Comparison of ENCODE assay signal across 16 cellular contexts in genomic region chr13:99873832-99874430, GRCh38.
DNase-seq lines count a peak whose midpoint lies in the region; ATAC-seq and TF ChIP-seq lines count a peak whose summit lies in the region.
"Had no signal": no experiment of that assay in that cellular context is flagged by ENCODE, and none has a peak within 500 bp of the region (broad histone marks: within the 10 kb centered on the region; RNA-seq: fewer than 3 reads in every experiment).

No MANE protein-coding gene starts in this region.

- no peak overlapping the region for H2BK20ac ChIP-seq in IMR-90 (ENCODE audit: low read depth, low read length)

- H3K9me3 ChIP-seq in DOHH2 (ENCODE audit: control insufficient read depth, insufficient read depth, low read length) (no peaks in the 10 kb centered on the region), IMR-90 (ENCODE audit: control insufficient read depth, insufficient read depth, low read length) (no peaks in the 10 kb centered on the region), esophagus squamous epithelium (no peaks in the 10 kb centered on the region), lower lobe of right lung (no peaks in the 10 kb centered on the region)
- H3K9me3 ChIP-seq: BE2C, Caco-2 had no signal

- no peaks in the 10 kb centered on the region for H3F3A ChIP-seq in DOHH2 (ENCODE audit: control insufficient read depth, insufficient read depth)

- no peaks in the 10 kb centered on the region for H3K79me1 ChIP-seq in IMR-90 (ENCODE audit: low read depth in 1 of 2, low read length in 2 of 2)

- H3K27ac ChIP-seq in DOHH2 (ENCODE audit: low read depth, low read length) (no peak overlapping the region), IMR-90 (ENCODE audit: insufficient read depth, low read length) (no peak overlapping the region), dorsolateral prefrontal cortex (peak overlapping the region in 30 of 59 donors; percentile 1 to 86 (median 49)), esophagus squamous epithelium (no peak overlapping the region), lower lobe of right lung (no peak overlapping the region)

- H3K36me3 ChIP-seq in DOHH2 (ENCODE audit: control insufficient read depth, low read length) (no peaks in the 10 kb centered on the region), IMR-90 (ENCODE audit: control insufficient read depth, insufficient read depth, low read length) (no peaks in the 10 kb centered on the region), esophagus squamous epithelium (no peaks in the 10 kb centered on the region), lower lobe of right lung (no peaks in the 10 kb centered on the region)
- H3K36me3 ChIP-seq: BE2C had no signal

- H3K56ac ChIP-seq in IMR-90 (ENCODE audit: extremely low read depth, insufficient read depth, low read length), result no peak overlapping the region

- H3K14ac ChIP-seq in IMR-90 (replicated peaks; ENCODE audit: low read depth, low read length), result no peak overlapping the region

- no peak overlapping the region for H2BK15ac ChIP-seq in IMR-90 (ENCODE audit: low read depth, low read length)

- H3K23ac ChIP-seq in IMR-90 (ENCODE audit: low read depth, low read length), result no peak overlapping the region

- H2BK120ac ChIP-seq in IMR-90 (ENCODE audit: low read depth, low read length), result no peak overlapping the region

- no CpG with 5 or more reads among the region's 3 CpGs for whole genome bisulfite sequencing in IMR-90 (ENCODE audit: extremely low coverage in 2 of 2, insufficient read length in 1 of 2), 2 experiments
- 56 to 85% methylated on average over 3 of the region's 3 CpGs for WGBS in esophagus squamous epithelium, 2 donors

- TF ChIP-seq POLR2A in IMR-90 (IDR thresholded peaks at IDR 0.05; ENCODE audit: low read depth, low read length) (no peak), esophagus squamous epithelium (IDR thresholded peaks at IDR 0.05) (no peak)

- dilution Hi-C loops in IMR-90 (cut with HindIII; ENCODE audit: low sequenced_read_pairs, unreplicated experiment), result no loop called here

- no peaks in the 10 kb centered on the region for H3K79me2 ChIP-seq in DOHH2 (ENCODE audit: control insufficient read depth, low read length)

- H3K9me2 ChIP-seq in DOHH2 (replicated peaks; ENCODE audit: control insufficient read depth, low read length), result no peaks in the 10 kb centered on the region

- BruUV-seq in IMR-90 (replicated peaks; lab: Mats Ljungman, UMichigan), result no TSS peak

- no peak overlapping the region for H2AK9ac ChIP-seq in IMR-90 (replicated peaks; ENCODE audit: low read depth, low read length, poor library complexity)

- POLR2A ChIA-PET in IMR-90 (lab: Charles Lee; ENCODE audit: unreplicated experiment), result no interaction called here

- H4K5ac ChIP-seq in IMR-90 (ENCODE audit: low read depth, low read length), result no peak overlapping the region

- peaks cover 58% of the 10 kb centered on the region for H3K4me1 ChIP-seq in DOHH2 (ENCODE audit: control insufficient read depth, low read length)
- no peaks in the 10 kb centered on the region for H3K4me1 ChIP-seq in IMR-90 (ENCODE audit: control insufficient read depth, insufficient read depth, low read length)
- H3K4me1 ChIP-seq in esophagus squamous epithelium, result no peaks in the 10 kb centered on the region
- H3K4me1 ChIP-seq in lower lobe of right lung, result no peaks in the 10 kb centered on the region
- H3K4me1 ChIP-seq: BE2C had no signal

- H4K8ac ChIP-seq in IMR-90 (ENCODE audit: low read depth in 2 of 2, low read length in 2 of 2), result no peak overlapping the region

- H2BK5ac ChIP-seq in IMR-90 (ENCODE audit: low read depth, low read length, poor library complexity, severe bottlenecking), result no peak overlapping the region

- H3K4ac ChIP-seq in IMR-90 (ENCODE audit: low read depth, low read length), result no peak overlapping the region

- H3K27me3 ChIP-seq in DOHH2 (ENCODE audit: control insufficient read depth, low read length) (no peaks in the 10 kb centered on the region), IMR-90 (ENCODE audit: control insufficient read depth, insufficient read depth, low read length) (peaks cover 5% of the 10 kb centered on the region), dorsolateral prefrontal cortex (no peaks in the 10 kb centered on the region), esophagus squamous epithelium (no peaks in the 10 kb centered on the region), lower lobe of right lung (ENCODE audit: low read depth) (no peaks in the 10 kb centered on the region)

- H3K9me1 ChIP-seq in IMR-90 (ENCODE audit: insufficient read depth, low read length), result no peaks in the 10 kb centered on the region

- no peak for ATAC-seq in IMR-90 (ENCODE audit: low read depth)
- no peak for ATAC-seq in lower lobe of right lung
- ATAC-seq: GM23338, K562 had no signal

- H2AK5ac ChIP-seq in IMR-90 (ENCODE audit: low read depth, low read length), result no peak overlapping the region

- DNase-seq in NCI-H748 (lab: John Stamatoyannopoulos, UW; ENCODE audit: unreplicated experiment) (peak; percentile 27), NCI-H748 treated with DMSO at 0.1 percent for 48 hours (lab: John Stamatoyannopoulos, UW) (no peak), IMR-90 (no peak), dorsolateral prefrontal cortex (no peak), ureter (ENCODE audit: low spot score) (no peak), esophagus squamous epithelium (lab: John Stamatoyannopoulos, UW) (no peak), lower lobe of right lung (no peak)
- DNase-seq: ACHN; BE2C; Caco-2; CD4-positive, alpha-beta T cell; GF-D8; H9 had no signal

- no peak for TF ChIP-seq RAD21 in IMR-90 (IDR thresholded peaks at IDR 0.05; ENCODE audit: low read length)

- no peak overlapping the region for H3K18ac ChIP-seq in IMR-90 (ENCODE audit: low read depth, low read length)

- no peak overlapping the region for H3K9ac ChIP-seq in IMR-90 (ENCODE audit: low read depth, low read length)

- H3K4me2 ChIP-seq in DOHH2 (ENCODE audit: low read length), result 0 out of 2 replicates have a peak overlapping the region, but pooled peaks have one; percentile 5
- no peak overlapping the region for H3K4me2 ChIP-seq in IMR-90 (ENCODE audit: low read depth, low read length)
- H3K4me2 ChIP-seq: GM23338 had no signal

- intact Hi-C loops in IMR-90 (cut with micrococcal nuclease) (loop anchor here (10.0 kb wide), 1 partner anchor 189 kb away; no protein-coding TSS in a partner anchor), dorsolateral prefrontal cortex (cut with DNase I) (no loop called here), esophagus squamous epithelium (cut with DNase I) (no loop called here), lower lobe of right lung (cut with DNase I) (no loop called here)

- no peaks in the 10 kb centered on the region for H4K20me1 ChIP-seq in DOHH2 (ENCODE audit: control insufficient read depth, insufficient read depth, low read depth, low read length)
- H4K20me1 ChIP-seq in IMR-90 (ENCODE audit: insufficient read depth, low read length), result no peaks in the 10 kb centered on the region

- no peak overlapping the region for H4K91ac ChIP-seq in IMR-90 (ENCODE audit: insufficient read depth, low read depth, low read length)

- no peak for TF ChIP-seq CTCF in DOHH2 (IDR thresholded peaks at IDR 0.05; ENCODE audit: low read depth, low read length, poor library complexity, severe bottlenecking)
- no peak for TF ChIP-seq CTCF in IMR-90 (conservative IDR thresholded peaks at IDR 0.05; ENCODE audit: low read depth, low read length)
- no peak for TF ChIP-seq CTCF in dorsolateral prefrontal cortex (IDR thresholded peaks at IDR 0.05 in 54 of 56, conservative IDR thresholded peaks at IDR 0.05 in 2 of 56; ENCODE audit: low read depth in 1 of 56, partially characterized antibody in 56 of 56)
- no peak for TF ChIP-seq CTCF in esophagus squamous epithelium (IDR thresholded peaks at IDR 0.05)
- no peak for TF ChIP-seq CTCF in lower lobe of right lung (IDR thresholded peaks at IDR 0.05)

- no peak overlapping the region for H2AFZ ChIP-seq in IMR-90 (replicated peaks; ENCODE audit: low read length, poor library complexity)
- H2AFZ ChIP-seq: GM23338 had no signal

- H3K4me3 ChIP-seq in DOHH2 (ENCODE audit: low read length) (no peak overlapping the region), IMR-90 (ENCODE audit: insufficient read depth, low read depth, low read length) (no peak overlapping the region), dorsolateral prefrontal cortex (no peak overlapping the region), esophagus squamous epithelium (no peak overlapping the region), lower lobe of right lung (no peak overlapping the region)
- H3K4me3 ChIP-seq: GM23338, K562 had no signal

- CTCF ChIA-PET in IMR-90 (lab: Yijun Ruan, JAX), result no interaction called here

- in situ Hi-C loops in IMR-90 (cut with MboI; ENCODE audit: low sequenced_read_pairs), result no loop called here

TF ChIP-seq in IMR-90, 13 proteins besides CTCF, POLR2A, EP300 and RAD21:
- TF ChIP-seq MAFK (IDR thresholded peaks at IDR 0.05; ENCODE audit: low read depth, low read length), result peak; percentile 59
- no peak for TF ChIP-seq RCOR1 (IDR thresholded peaks at IDR 0.05; ENCODE audit: insufficient replicate concordance, low read length)

Comparison
In these comparisons a context has a peak if more than half of its experiments do, and no peak if none do; other contexts are left out.
1. H3K27ac ChIP-seq: peak in dorsolateral prefrontal cortex (30 of 59); none in DOHH2 (single experiment), IMR-90 (single experiment), esophagus squamous epithelium (0 of 4) and lower lobe of right lung (single experiment).